Comparison of ENCODE assay signal across 25 cellular contexts in the genomic region with DNA sequence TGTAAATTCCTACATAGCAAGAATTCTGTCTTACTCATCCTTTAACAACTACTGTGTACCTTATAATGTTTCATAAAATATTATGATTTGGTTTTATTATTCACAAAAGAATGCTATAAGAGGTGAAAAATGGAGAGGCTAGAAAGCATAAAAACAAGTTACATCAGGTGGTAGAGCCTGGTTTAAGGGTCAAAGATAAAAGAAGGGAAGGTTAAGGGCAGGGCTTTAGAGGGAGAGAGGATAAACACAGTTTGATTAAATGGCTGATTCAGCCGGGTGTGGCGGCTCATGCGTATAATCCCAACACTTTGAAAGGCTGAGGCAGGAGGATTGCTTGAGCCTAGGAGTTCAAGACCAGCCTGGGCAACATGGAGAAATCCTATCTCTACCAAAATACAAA. TPM values are rescaled to one million over a fixed set of nuclear protein-coding genes. Genes with fewer than 3 reads are reported as not detected.
DNase-seq lines count a peak whose midpoint lies in the region; ATAC-seq and TF ChIP-seq lines count a peak whose summit lies in the region.
"Had no signal": no experiment of that assay in that cellular context is flagged by ENCODE, and none has a peak within 500 bp of the region (broad histone marks: within the 10 kb centered on the region; RNA-seq: fewer than 3 reads in every experiment).

No MANE protein-coding gene starts in this region.

- TF ChIP-seq EP300 in esophagus muscularis mucosa (IDR thresholded peaks at IDR 0.05), result no peak

- peak overlapping the region; percentile 63 for H2BK120ac ChIP-seq in trophoblast cell (ENCODE audit: insufficient read depth, low read length, poor library complexity)

- intact Hi-C loops in posterior vena cava (cut with DNase I) (loop anchor here in 1 of 2 donors (5.0 kb wide), 1 partner anchor 57 kb away; no protein-coding TSS in a partner anchor), esophagus muscularis mucosa (cut with DNase I) (loop anchor here (5.0 kb wide), 2 partner anchors 103 to 173 kb away; a partner anchor contains a TSS)

- H3K27ac ChIP-seq in trophoblast cell (ENCODE audit: low read depth, low read length) (no peak overlapping the region), esophagus muscularis mucosa (replicated peaks in 1 of 4) (no peak overlapping the region)
- H3K27ac ChIP-seq: BLaER1 treated with 17β-estradiol and CSF1 and Interleukin-3, amounts not matched to agents 10 nM and 100 nM; GM23248; SJCRH30 had no signal

- no peak for TF ChIP-seq CTCF in epithelial cell of esophagus (IDR thresholded peaks at IDR 0.05; ENCODE audit: insufficient read depth, low read depth, low read length, missing control alignments)
- TF ChIP-seq CTCF in esophagus muscularis mucosa (IDR thresholded peaks at IDR 0.05), result no peak

- no peak for TF ChIP-seq POLR2A in esophagus muscularis mucosa (IDR thresholded peaks at IDR 0.05; ENCODE audit: low read depth)

- no peaks in the 10 kb centered on the region for H3K36me3 ChIP-seq in trophoblast cell (ENCODE audit: control insufficient read depth in 1 of 2, insufficient read depth in 2 of 2, low read length in 2 of 2)
- no peaks in the 10 kb centered on the region for H3K36me3 ChIP-seq in esophagus muscularis mucosa
- H3K36me3 ChIP-seq: BLaER1 treated with 17β-estradiol and CSF1 and Interleukin-3, amounts not matched to agents 10 nM and 100 nM; MG63; SJCRH30 had no signal

- H3K4me1 ChIP-seq in trophoblast cell (ENCODE audit: control insufficient read depth in 1 of 2, insufficient read depth in 2 of 2, low read length in 2 of 2), result peaks cover 3 to 6% of the 10 kb centered on the region in 2 experiments
- H3K4me1 ChIP-seq in esophagus muscularis mucosa, result peaks cover 0 to 3% (median 0%) of the 10 kb centered on the region in 4 donors
- H3K4me1 ChIP-seq: BLaER1 treated with 17β-estradiol and CSF1 and Interleukin-3, amounts not matched to agents 10 nM and 100 nM; SJCRH30 had no signal

- H4K12ac ChIP-seq in trophoblast cell (ENCODE audit: low read depth, low read length), result no peak overlapping the region

- H3K27me3 ChIP-seq in trophoblast cell (ENCODE audit: insufficient read depth, low read length), result no peaks in the 10 kb centered on the region
- H3K27me3 ChIP-seq in esophagus muscularis mucosa, result no peaks in the 10 kb centered on the region
- H3K27me3 ChIP-seq: BLaER1 treated with 17β-estradiol and CSF1 and Interleukin-3, amounts not matched to agents 10 nM and 100 nM; MG63; SJCRH30 had no signal

- no peak overlapping the region for H2BK12ac ChIP-seq in trophoblast cell (ENCODE audit: low read length)

- H3K9ac ChIP-seq in trophoblast cell (ENCODE audit: low read length), result no peak overlapping the region
- H3K9ac ChIP-seq: BLaER1 treated with 17β-estradiol and CSF1 and Interleukin-3, amounts not matched to agents 10 nM and 100 nM; GM23248 had no signal

- no peak overlapping the region for H2BK5ac ChIP-seq in trophoblast cell (ENCODE audit: low read depth, low read length, poor library complexity)

- no peak overlapping the region for H2AK5ac ChIP-seq in trophoblast cell (ENCODE audit: low read length)

- no peak for ATAC-seq in HG03025 (IDR thresholded peaks at IDR 0.05; ENCODE audit: low FRiP score, unreplicated experiment)
- ATAC-seq: Right ventricle myocardium inferior, SK-N-SH treated with all-trans-retinoic acid at 6 μM for 48 hours had no signal

- H3K18ac ChIP-seq in trophoblast cell (ENCODE audit: low read length), result no peak overlapping the region

- peak; percentile 38 for DNase-seq in NCI-H69 (lab: John Stamatoyannopoulos, UW)
- DNase-seq in epithelial cell of esophagus (ENCODE audit: low read depth), result peak; percentile 37
- DNase-seq in trophoblast cell, result no peak
- no peak for DNase-seq in NCI-H510A (lab: John Stamatoyannopoulos, UW)
- DNase-seq in posterior vena cava (ENCODE audit: low spot score), result no peak
- no peak for DNase-seq in esophagus muscularis mucosa (ENCODE audit: extremely low spot score)
- DNase-seq: AML-193; CD4-positive, alpha-beta T cell; COR-L47; H7; KBM-7; MG63; NCI-H1105 treated with DMSO at 0.1 percent for 48 hours; NCI-H146; NCI-H1930; NCI-H2107; NCI-H446; NCI-H526 treated with DMSO at 0.1 percent for 48 hours; OCI-M1; SJCRH30 had no signal

- H4K91ac ChIP-seq in trophoblast cell (ENCODE audit: low read depth, low read length), result peak overlapping the region; percentile 57

- no CpG with 5 or more reads among the region's 3 CpGs for whole genome bisulfite sequencing in trophoblast cell (ENCODE audit: extremely low coverage, insufficient coverage, insufficient read length)
- WGBS in esophagus muscularis mucosa, result 87% methylated on average over 3 of the region's 3 CpGs

- H3K79me1 ChIP-seq in trophoblast cell (ENCODE audit: low read length), result peaks cover 2% of the 10 kb centered on the region

- H3K9me3 ChIP-seq in trophoblast cell (ENCODE audit: insufficient read depth, low read depth, low read length) (no peaks in the 10 kb centered on the region), esophagus muscularis mucosa (no peaks in the 10 kb centered on the region)
- H3K9me3 ChIP-seq: BLaER1 treated with 17β-estradiol and CSF1 and Interleukin-3, amounts not matched to agents 10 nM and 100 nM; MG63; SJCRH30 had no signal

- H2AFZ ChIP-seq in trophoblast cell (ENCODE audit: insufficient read depth, low read length, poor library complexity), result no peak overlapping the region
- H2AFZ ChIP-seq: GM23248 had no signal

- H3K4me3 ChIP-seq in epithelial cell of esophagus (ENCODE audit: low read length) (no peak overlapping the region), trophoblast cell (ENCODE audit: low read depth, low read length) (no peak overlapping the region), esophagus muscularis mucosa (no peak overlapping the region)
- H3K4me3 ChIP-seq: BLaER1 treated with 17β-estradiol and CSF1 and Interleukin-3, amounts not matched to agents 10 nM and 100 nM; GM23248; MG63; SJCRH30 had no signal

- no peak overlapping the region for H3K4me2 ChIP-seq in trophoblast cell (ENCODE audit: low read length)
- H3K4me2 ChIP-seq: BLaER1 treated with 17β-estradiol and CSF1 and Interleukin-3, amounts not matched to agents 10 nM and 100 nM had no signal

- no peak overlapping the region for H4K8ac ChIP-seq in trophoblast cell (ENCODE audit: low read depth, low read length)

- no peak overlapping the region for H3K14ac ChIP-seq in trophoblast cell (ENCODE audit: low read length)

- no peak overlapping the region for H3K4ac ChIP-seq in trophoblast cell (ENCODE audit: low read depth, low read length)

- H3K79me2 ChIP-seq in trophoblast cell (ENCODE audit: control insufficient read depth, insufficient read depth, low read length, poor library complexity), result no peaks in the 10 kb centered on the region

- H3K23ac ChIP-seq in trophoblast cell (ENCODE audit: low read length), result no peak overlapping the region

RNA-seq across cellular contexts. Expression of a gene that starts 40.4 kb away (rescaled TPM):
- not detected in 2 replicates for polyA plus RNA-seq in trophoblast cell (2013)
- total RNA-seq in posterior vena cava (10 to 100 TPM; 25.5 to 27.4 TPM), esophagus muscularis mucosa (100 to 1,000 TPM in 1 of 4 donors, 10 to 100 TPM in 3; 19.1 to 115 (median 51.0) TPM)
- total RNA-seq: CD4-positive, alpha-beta T cell; H7 had no signal

Comparison
In these comparisons a context has a peak if more than half of its experiments do, and no peak if none do; other contexts are left out.
1. DNase-seq: peak in NCI-H69 (single experiment) and epithelial cell of esophagus (single experiment); none in trophoblast cell (0 of 2), NCI-H510A (single experiment), posterior vena cava (single experiment) and esophagus muscularis mucosa (single experiment).